ENCODE assay signal across 1 cellular context in genomic region chr1:65002508-65003315, GRCh38.
TF ChIP-seq lines count a peak whose summit lies in the region.

No MANE protein-coding gene starts in this region.

TF ChIP-seq in GM23338, 12 proteins besides CTCF, POLR2A, EP300 and RAD21 (continued from another document):
- TF ChIP-seq ZNF462 (CRISPR knock-in tag; IDR thresholded peaks at IDR 0.05) (no peak), ZNF114 (CRISPR knock-in tag; IDR thresholded peaks at IDR 0.05) (no peak)
